ENCODE assay signal across 9 cellular contexts in the genomic region with DNA sequence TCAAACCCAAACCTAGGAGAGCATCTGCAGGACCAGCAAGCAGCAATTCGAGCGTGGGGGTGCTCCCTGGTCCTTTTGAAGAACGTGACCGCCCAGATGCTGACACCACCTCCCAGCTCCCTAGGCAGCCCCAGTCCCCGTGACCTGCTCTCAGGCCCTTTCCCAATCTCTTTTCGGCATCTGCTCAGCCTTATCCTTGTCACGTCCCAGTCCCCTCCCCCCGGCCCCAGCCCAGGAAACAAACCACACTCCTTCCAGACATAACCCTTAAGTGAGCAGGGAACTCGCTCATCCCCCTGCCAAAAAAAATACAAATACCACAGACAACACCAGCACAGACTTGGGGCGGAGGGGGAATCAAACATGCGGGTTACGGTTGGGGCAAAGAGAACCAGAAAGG. TPM values are rescaled to one million over a fixed set of nuclear protein-coding genes. Genes with fewer than 3 reads are reported as not detected.
DNase-seq lines count a peak whose midpoint lies in the region; ATAC-seq, FAIRE-seq and TF ChIP-seq lines count a peak whose summit lies in the region.
"Had no signal": no experiment of that assay in that cellular context is flagged by ENCODE, and none has a peak within 500 bp of the region (broad histone marks: within the 10 kb centered on the region; RNA-seq: fewer than 3 reads in every experiment).

No MANE protein-coding gene starts in this region.

- ATAC-seq in HG03097 (IDR thresholded peaks at IDR 0.05; ENCODE audit: low FRiP score, unreplicated experiment) (no peak), GM19463 (IDR thresholded peaks at IDR 0.05; ENCODE audit: unreplicated experiment) (no peak)

- no peaks in the 10 kb centered on the region for H3F3A ChIP-seq in Loucy (ENCODE audit: low read depth)

- H3K4me1 ChIP-seq in Loucy (ENCODE audit: insufficient read depth, low read length, poor library complexity, severe bottlenecking) (peaks cover 41% of the 10 kb centered on the region), Caco-2 (peaks cover 10% of the 10 kb centered on the region; the same call in 1 of the 2 replicates)

- H3K36me3 ChIP-seq in Loucy (ENCODE audit: insufficient read depth, low read length) (no peaks in the 10 kb centered on the region), Caco-2 (ENCODE audit: control insufficient read depth, insufficient read depth, low read length) (no peaks in the 10 kb centered on the region)

- H2AFZ ChIP-seq in Loucy (ENCODE audit: low read length), result no peak overlapping the region

- H3K27me3 ChIP-seq in Loucy (ENCODE audit: insufficient read depth, low read length, poor library complexity, severe bottlenecking), result no peaks in the 10 kb centered on the region
- no peaks in the 10 kb centered on the region for H3K27me3 ChIP-seq in Caco-2 (replicated peaks; ENCODE audit: control insufficient read depth, insufficient read depth, low read length)

- H3K4me3 ChIP-seq in Loucy (ENCODE audit: low read length, poor library complexity, severe bottlenecking), result peak overlapping the region; percentile 78
- H3K4me3 ChIP-seq in Caco-2 (ENCODE audit: low read depth, low read length), result no peak overlapping the region

- peaks cover 80% of the 10 kb centered on the region for H3K79me2 ChIP-seq in Loucy (ENCODE audit: insufficient read depth, low read length)

- H3K36me3 Mint-ChIP-seq in nephron (ENCODE audit: low read depth), result peaks cover 10% of the 10 kb centered on the region
- peaks cover 15% of the 10 kb centered on the region for H3K36me3 Mint-ChIP-seq in Caco-2 (ENCODE audit: insufficient read depth, unreplicated experiment)

- DNase-seq in AG08395 (ENCODE audit: low spot score) (peak; percentile 66), Ammon's horn (ENCODE audit: low spot score) (no peak), Caco-2 (no peak)
- DNase-seq: MM.1S had no signal

- TF ChIP-seq CTCF in Loucy (conservative IDR thresholded peaks at IDR 0.05; ENCODE audit: low read length) (no peak), nephron (IDR thresholded peaks at IDR 0.05; ENCODE audit: unreplicated experiment in 3 of 3) (no peak), Caco-2 (IDR thresholded peaks at IDR 0.05; ENCODE audit: insufficient read depth in 1 of 2, low read depth in 1 of 2, low read length in 1 of 2, severe bottlenecking in 1 of 2, unreplicated experiment in 1 of 2) (no peak)

- peak overlapping the region; percentile 84 for H3K9ac ChIP-seq in Loucy (ENCODE audit: low read depth, low read length, poor library complexity, severe bottlenecking)

- H3K27ac Mint-ChIP-seq in nephron, result peak overlapping the region; percentile 89 to 96 (median 94)
- no peak overlapping the region for H3K27ac Mint-ChIP-seq in Caco-2 (ENCODE audit: unreplicated experiment)

- H3K9me3 ChIP-seq in Loucy (ENCODE audit: insufficient read depth, low read depth, low read length) (no peaks in the 10 kb centered on the region), Caco-2 (no peaks in the 10 kb centered on the region)

- H3K4me2 ChIP-seq in Loucy (ENCODE audit: low read depth, low read length, poor library complexity, severe bottlenecking), result peak overlapping the region; percentile 98

- POLR2A ChIA-PET in Caco-2 (lab: Charles Lee), result no interaction called here

- H3K27me3 Mint-ChIP-seq in nephron (ENCODE audit: low read depth), result no peaks in the 10 kb centered on the region
- no peaks in the 10 kb centered on the region for H3K27me3 Mint-ChIP-seq in Caco-2 (ENCODE audit: insufficient read depth, unreplicated experiment)

- peak; percentile 72 for FAIRE-seq in endometrium (lab: Jason Lieb, UNC)

- CTCF ChIA-PET in Caco-2 (lab: Charles Lee), result no interaction called here

- no peaks in the 10 kb centered on the region for H3K9me2 ChIP-seq in Loucy (replicated peaks; ENCODE audit: low read depth, low read length)

- H3K4me3 Mint-ChIP-seq in nephron (peak overlapping the region; percentile 77 to 99 (median 96)), Caco-2 (ENCODE audit: unreplicated experiment) (no peak overlapping the region)

- peaks cover 75% of the 10 kb centered on the region for H3K4me1 Mint-ChIP-seq in nephron
- H3K4me1 Mint-ChIP-seq in Caco-2 (ENCODE audit: low read depth, unreplicated experiment), result peaks cover 14% of the 10 kb centered on the region

- H3K9me3 Mint-ChIP-seq in nephron (no peaks in the 10 kb centered on the region), Caco-2 (ENCODE audit: unreplicated experiment) (no peaks in the 10 kb centered on the region)

- BruUV-seq in Caco-2 (replicated peaks; lab: Mats Ljungman, UMichigan), result no TSS peak

- H4K20me1 ChIP-seq in Loucy (ENCODE audit: insufficient read depth, low read length, poor library complexity, severe bottlenecking), result peaks cover 78% of the 10 kb centered on the region

- intact Hi-C loops in Caco-2 (cut with micrococcal nuclease; ENCODE audit: unreplicated experiment), result loop anchor here (10.0 kb wide), 1 partner anchor 148 kb away; a partner anchor contains a TSS

RNA-seq across cellular contexts. Expression of a gene that starts 3.3 kb away (rescaled TPM):
- total RNA-seq in Caco-2 (2022), result 60.0 and 63.2 TPM in 2 replicates

RNA-seq across cellular contexts. Expression of a gene that starts 57.0 kb away (rescaled TPM):
- total RNA-seq in Caco-2 (2022), result not detected in 2 replicates
